In the genomic region with DNA sequence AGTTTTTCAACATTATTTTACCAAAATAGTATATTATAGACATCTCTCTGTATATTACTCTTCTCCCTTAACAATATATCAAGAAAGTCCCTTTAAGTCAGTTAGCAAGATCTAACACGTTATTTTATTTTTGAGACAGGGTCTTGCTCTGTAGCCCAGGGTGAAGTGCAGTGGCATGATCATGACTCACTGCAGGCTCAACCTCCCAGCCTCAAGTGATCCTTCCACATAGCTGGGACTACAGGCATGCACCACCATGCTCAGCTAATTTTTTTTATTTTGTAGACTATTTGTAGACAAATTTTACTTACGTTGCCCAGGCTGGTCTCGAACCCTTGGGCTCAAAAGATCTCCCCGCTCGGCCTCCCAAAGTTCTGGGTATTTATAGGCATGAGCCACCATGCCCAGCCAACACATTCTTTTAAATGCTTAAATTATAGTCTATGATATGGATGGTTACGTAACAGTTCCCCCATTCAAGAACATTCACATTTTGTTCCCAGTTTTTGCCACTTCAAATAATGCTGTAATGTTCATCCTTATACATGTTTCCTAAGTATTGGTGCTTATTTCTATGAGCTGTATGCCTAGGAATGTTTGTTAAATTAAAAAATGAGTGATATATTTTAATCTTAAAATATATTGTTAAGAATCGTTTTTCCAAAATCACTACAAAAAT, we compare ENCODE assay signal across 17 cellular contexts.
"Had no signal": no experiment of that assay in that cellular context is flagged by ENCODE, and none has a peak within 500 bp of the region (broad histone marks: within the 10 kb centered on the region; RNA-seq: fewer than 3 reads in every experiment).

No MANE protein-coding gene starts in this region.

- FAIRE-seq: astrocyte, endothelial cell of umbilical vein had no signal

- H3K4me3 ChIP-seq: adrenal gland, colonic mucosa, dorsolateral prefrontal cortex, esophagus squamous epithelium, upper lobe of right lung had no signal

- H3K27me3 ChIP-seq: adrenal gland, colonic mucosa, dorsolateral prefrontal cortex, esophagus squamous epithelium, upper lobe of right lung had no signal

- DNase-seq: activated CD4-positive, alpha-beta T cell treated with anti-CD3 and anti-CD28 coated beads for 1 hour; activated CD4-positive, alpha-beta T cell treated with anti-CD3 and anti-CD28 coated beads, Interleukin-2, amount 50 U/mL, for 1 hour; activated CD8-positive, alpha-beta T cell treated with anti-CD3 and anti-CD28 coated beads, Interleukin-2, amount 10 ng/mL, durations not matched to agents 7 days and 5 days; activated gamma-delta T cell; adrenal gland; colonic mucosa; effector memory CD8-positive, alpha-beta T cell; esophagus squamous epithelium; stimulated activated CD4-positive, alpha-beta T cell treated with anti-CD3 and anti-CD28 coated beads, Interleukin-4, amount 100 ng/mL, for 24 hours; stimulated activated naive CD4-positive, alpha-beta T cell treated with Interleukin-2 at 50 U/mL for 16 hours; upper lobe of right lung had no signal

- H3K9me3 ChIP-seq: adrenal gland, colonic mucosa, esophagus squamous epithelium, upper lobe of right lung had no signal

- H3K4me1 ChIP-seq: colonic mucosa, esophagus squamous epithelium, upper lobe of right lung had no signal

- ATAC-seq: activated CD8-positive, alpha-beta T cell treated with anti-CD3 and anti-CD28 coated beads, Interleukin-2, amount 10 ng/mL, durations not matched to agents 7 days and 5 days; activated naive CD4-positive, alpha-beta T cell treated with anti-CD3 and anti-CD28 coated beads, Interleukin-2, amount 50 U/mL, for 72 hours; effector memory CD8-positive, alpha-beta T cell; natural killer cell treated with Interleukin-12 subunit alpha and Interleukin-12 subunit beta and Interleukin-15 and Interleukin-18, amount 100 ng/mL, for 72 hours; upper lobe of right lung had no signal

- H3K27ac ChIP-seq: adrenal gland, colonic mucosa, esophagus squamous epithelium, upper lobe of right lung, VCaP had no signal

- H3K36me3 ChIP-seq: colonic mucosa had no signal
